Comparison of ENCODE assay signal across 8 cellular contexts in genomic region chrX:17559728-17560379, GRCh38.
DNase-seq lines count a peak whose midpoint lies in the region; ATAC-seq, FAIRE-seq and TF ChIP-seq lines count a peak whose summit lies in the region.

No MANE protein-coding gene starts in this region.

- FAIRE-seq in endothelial cell of umbilical vein (lab: Jason Lieb, UNC): peak; percentile 83

- peak overlapping the region in 1 of 8 donors; percentile 84 for H3K27ac Mint-ChIP-seq in CD8-positive, alpha-beta memory T cell
- H3K27ac Mint-ChIP-seq in natural killer cell: no peak overlapping the region

- TF ChIP-seq POLR2A in endothelial cell of umbilical vein (IDR thresholded peaks at IDR 0.05; ENCODE audit: low read depth, low read length): no peak

- H3K4me3 ChIP-seq in MG63 (no peak overlapping the region), endothelial cell of umbilical vein (replicated peaks in 1 of 3; ENCODE audit: insufficient read depth in 1 of 3, low read depth in 1 of 3, low read length in 3 of 3) (no peak overlapping the region)
- no peak overlapping the region for H3K4me3 ChIP-seq in CD8-positive, alpha-beta memory T cell (ENCODE audit: low read length)

- no peak overlapping the region for H3K4me3 Mint-ChIP-seq in CD8-positive, alpha-beta memory T cell
- no peak overlapping the region for H3K4me3 Mint-ChIP-seq in natural killer cell

- H3K9ac ChIP-seq in endothelial cell of umbilical vein (replicated peaks; ENCODE audit: extremely low read depth, insufficient read depth, low read length): no peak overlapping the region

- H3K4me1 ChIP-seq in endothelial cell of umbilical vein (ENCODE audit: control insufficient read depth, extremely low read depth, insufficient read depth, low read length): no peaks in the 10 kb centered on the region
- H3K4me1 ChIP-seq in CD8-positive, alpha-beta memory T cell (ENCODE audit: insufficient read depth, low read length): no peaks in the 10 kb centered on the region

- H3K27me3 ChIP-seq in MG63: no peaks in the 10 kb centered on the region
- H3K27me3 ChIP-seq in endothelial cell of umbilical vein (ENCODE audit: control insufficient read depth in 2 of 2, insufficient read depth in 2 of 2, low read length in 2 of 2): no peaks in the 10 kb centered on the region
- H3K27me3 ChIP-seq in CD8-positive, alpha-beta memory T cell (ENCODE audit: insufficient read depth, low read length, poor library complexity, severe bottlenecking): no peaks in the 10 kb centered on the region

- H3K27me3 Mint-ChIP-seq in CD8-positive, alpha-beta memory T cell: peaks cover 0 to 9% of the 10 kb centered on the region in 2 donors
- H3K27me3 Mint-ChIP-seq in natural killer cell (ENCODE audit: low read depth in 2 of 2): peaks cover 3 to 16% of the 10 kb centered on the region in 2 donors

- ATAC-seq in omental fat pad (ENCODE audit: low FRiP score) (peak; percentile 81), GM21367 (IDR thresholded peaks at IDR 0.05; ENCODE audit: unreplicated experiment) (no peak), natural killer cell (no peak)

- H3K4me1 Mint-ChIP-seq in CD8-positive, alpha-beta memory T cell: no peaks in the 10 kb centered on the region
- peaks cover 0 to 5% of the 10 kb centered on the region in 2 donors for H3K4me1 Mint-ChIP-seq in natural killer cell

- H3K9me1 ChIP-seq in endothelial cell of umbilical vein (replicated peaks; ENCODE audit: control insufficient read depth, extremely low read depth, insufficient read depth, low read length): no peaks in the 10 kb centered on the region

- CTCF ChIA-PET in endothelial cell of umbilical vein (lab: Charles Lee): interaction anchor here (2.9 kb wide), 1 partner anchor 31 kb away, joined by 10 read pairs; no protein-coding TSS in a partner anchor
- CTCF ChIA-PET in CD8-positive, alpha-beta memory T cell (lab: Charles Lee): no interaction called here

- no peak overlapping the region for H2AFZ ChIP-seq in endothelial cell of umbilical vein (ENCODE audit: low read depth, low read length)

- no peaks in the 10 kb centered on the region for H4K20me1 ChIP-seq in endothelial cell of umbilical vein (replicated peaks; ENCODE audit: control insufficient read depth, extremely low read depth, insufficient read depth, low read length)

- no peak overlapping the region for H3K27ac ChIP-seq in endothelial cell of umbilical vein (ENCODE audit: insufficient read depth, low read depth, low read length)
- H3K27ac ChIP-seq in CD8-positive, alpha-beta memory T cell (ENCODE audit: low read depth, low read length): no peak overlapping the region

- H3K79me2 ChIP-seq in endothelial cell of umbilical vein (ENCODE audit: control insufficient read depth, insufficient read depth, low read length): no peaks in the 10 kb centered on the region

- intact Hi-C loops in endothelial cell of umbilical vein (cut with micrococcal nuclease) (no loop called here), natural killer cell (cut with micrococcal nuclease) (no loop called here)

- BruUV-seq in endothelial cell of umbilical vein (replicated peaks; lab: Mats Ljungman, UMichigan): no TSS peak

- peak; percentile 79 for DNase-seq in EL
- DNase-seq in MG63: peak; percentile 76
- DNase-seq in endothelial cell of umbilical vein (ENCODE audit: low read depth, low spot score): peak; percentile 59
- DNase-seq in omental fat pad (ENCODE audit: low spot score): no peak
- no peak for DNase-seq in NK-92 treated with Interleukin-12 subunit alpha and Interleukin-12 subunit beta, amount 100 ng/mL, for 24 hours (lab: John Stamatoyannopoulos, UW)
- no peak for DNase-seq in CD8-positive, alpha-beta memory T cell
- no peak for DNase-seq in natural killer cell

- H3K9me3 ChIP-seq in MG63 (no peaks in the 10 kb centered on the region), endothelial cell of umbilical vein (replicated peaks; ENCODE audit: control insufficient read depth, insufficient read depth, low read length) (no peaks in the 10 kb centered on the region)
- H3K9me3 ChIP-seq in CD8-positive, alpha-beta memory T cell (ENCODE audit: low read length): no peaks in the 10 kb centered on the region

- TF ChIP-seq CTCF in endothelial cell of umbilical vein (IDR thresholded peaks at IDR 0.05; ENCODE audit: extremely low read depth in 1 of 2, insufficient read depth in 1 of 2, low read depth in 1 of 2, low read length in 2 of 2): no peak
- no peak for TF ChIP-seq CTCF in omental fat pad (IDR thresholded peaks at IDR 0.05)
- no peak for TF ChIP-seq CTCF in natural killer cell (IDR thresholded peaks at IDR 0.05)

- H3K36me3 ChIP-seq in MG63 (no peaks in the 10 kb centered on the region), endothelial cell of umbilical vein (ENCODE audit: control insufficient read depth in 2 of 2, extremely low read depth in 1 of 2, insufficient read depth in 2 of 2, low read length in 2 of 2) (no peaks in the 10 kb centered on the region)
- H3K36me3 ChIP-seq in CD8-positive, alpha-beta memory T cell (ENCODE audit: insufficient read depth, low read length): no peaks in the 10 kb centered on the region

- POLR2A ChIA-PET in endothelial cell of umbilical vein (lab: Charles Lee): no interaction called here
- POLR2A ChIA-PET in CD8-positive, alpha-beta memory T cell (lab: Charles Lee): no interaction called here

- H3K4me2 ChIP-seq in endothelial cell of umbilical vein (ENCODE audit: insufficient read depth, low read length): no peak overlapping the region

- dilution Hi-C loops in endothelial cell of umbilical vein (cut with MboI; ENCODE audit: extremely low pct_ligation_motif_present, low sequenced_read_pairs): no loop called here

- no peaks in the 10 kb centered on the region for H3K36me3 Mint-ChIP-seq in CD8-positive, alpha-beta memory T cell
- H3K36me3 Mint-ChIP-seq in natural killer cell: no peaks in the 10 kb centered on the region

- no peaks in the 10 kb centered on the region for H3K9me3 Mint-ChIP-seq in CD8-positive, alpha-beta memory T cell
- no peaks in the 10 kb centered on the region for H3K9me3 Mint-ChIP-seq in natural killer cell

TF ChIP-seq in endothelial cell of umbilical vein, 7 proteins besides CTCF, POLR2A, EP300 and RAD21:
- TF ChIP-seq MYC (IDR thresholded peaks at IDR 0.05; ENCODE audit: low read depth, low read length) (no peak), GATA2 (IDR thresholded peaks at IDR 0.05; ENCODE audit: insufficient read depth, insufficient read length, low read depth, low read length) (no peak), JUN (IDR thresholded peaks at IDR 0.05; ENCODE audit: borderline replicate concordance, insufficient read depth, insufficient read length, low read depth) (no peak), EZH2 (IDR thresholded peaks at IDR 0.05; ENCODE audit: borderline replicate concordance, low read depth, low read length, severe bottlenecking) (no peak), FOS (IDR thresholded peaks at IDR 0.05; ENCODE audit: borderline replicate concordance, insufficient read depth, low read length) (no peak)

Comparison
In these comparisons a context has a peak if more than half of its experiments do, and no peak if none do; other contexts are left out.
1. DNase-seq: peak in EL (single experiment), MG63 (single experiment) and endothelial cell of umbilical vein (single experiment); none in omental fat pad (single experiment), NK-92 treated with Interleukin-12 subunit alpha and Interleukin-12 subunit beta, amount 100 ng/mL, for 24 hours (single experiment), CD8-positive, alpha-beta memory T cell (0 of 5) and natural killer cell (single experiment).